ENCODE assay signal across 8 cellular contexts in the genomic region with DNA sequence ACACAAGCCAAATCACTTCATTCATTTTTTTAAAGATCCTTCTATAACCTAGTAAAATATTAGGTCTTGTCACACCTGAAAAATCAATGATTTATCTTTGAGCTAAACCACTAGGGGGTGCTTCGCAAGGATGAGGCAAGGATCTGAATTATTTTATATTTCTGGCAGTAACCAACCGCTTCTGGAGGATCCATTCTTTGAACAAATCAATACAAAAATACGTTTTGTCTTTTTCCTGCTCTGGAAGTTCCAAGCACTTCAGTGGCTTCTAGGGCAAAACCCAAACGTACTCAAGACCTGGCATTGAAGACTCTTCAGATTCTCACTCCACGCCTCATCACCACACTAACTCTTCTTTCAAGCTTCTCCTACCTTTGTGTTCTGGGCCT. TPM values are rescaled to one million over a fixed set of nuclear protein-coding genes. Genes with fewer than 3 reads are reported as not detected.
DNase-seq lines count a peak whose midpoint lies in the region; ATAC-seq, FAIRE-seq and TF ChIP-seq lines count a peak whose summit lies in the region.

No MANE protein-coding gene starts in this region.

- no peak for FAIRE-seq in A549 (lab: Jason Lieb, UNC)

- peak overlapping the region; percentile 92 for H3K4me2 ChIP-seq in A549
- peak overlapping the region; percentile 94 for H3K4me2 ChIP-seq in OCI-LY3 (ENCODE audit: low read length)

- TF ChIP-seq RAD21 in A549 (conservative IDR thresholded peaks at IDR 0.05 in 1 of 2, IDR thresholded peaks at IDR 0.05 in 1 of 2), result 0 out of 5 replicates have a peak, but pooled peaks have one; percentile 9 to 13

- peak overlapping the region; percentile 90; the same call in 1 of the 2 replicates for H2AFZ ChIP-seq in OCI-LY3 (ENCODE audit: low read depth, low read length)

- CTCF ChIA-PET in A549 (lab: Yijun Ruan, JAX), result interaction anchor here (0.6 to 5.0 kb wide), 18 partner anchors 8 to 908 kb away, joined by 3 to 63 read pairs (median 7); partner anchors contain the start of genes FAM43A and XXYLT1

- 0 out of 2 replicates have a peak, but pooled peaks cover 3% of the 10 kb centered on the region for H4K20me1 ChIP-seq in OCI-LY3 (ENCODE audit: insufficient read depth, low read length)

- H3K27me3 ChIP-seq in OCI-LY3 (ENCODE audit: low read depth, low read length) (peaks cover 17% of the 10 kb centered on the region; the same call in 1 of the 2 replicates), transverse colon (peaks cover 3% of the 10 kb centered on the region)

- peak; percentile 72 for TF ChIP-seq CTCF in A549 (IDR thresholded peaks at IDR 0.05)
- peak; percentile 70 for TF ChIP-seq CTCF in GM10266 (IDR thresholded peaks at IDR 0.05; ENCODE audit: control insufficient read depth, insufficient read depth, low read depth, missing control alignments)
- TF ChIP-seq CTCF in OCI-LY3 (IDR thresholded peaks at IDR 0.05; ENCODE audit: low read depth, low read length), result peak; percentile 78
- peak; percentile 53 to 76 (median 65) for TF ChIP-seq CTCF in transverse colon (IDR thresholded peaks at IDR 0.05)

- ATAC-seq in A549, result peak; percentile 21 to 57; a peak in 4 of 6 replicates
- peak; percentile 22 for ATAC-seq in HG03064 (IDR thresholded peaks at IDR 0.05; ENCODE audit: low read depth, unreplicated experiment)
- ATAC-seq in left lobe of liver, result peak; percentile 46

- peak; percentile 42 to 43 for DNase-seq in A549 (ENCODE audit: low read depth in 1 of 2, low spot score in 1 of 2)
- peak; percentile 57 for DNase-seq in GM10266 (ENCODE audit: extremely low spot score)
- DNase-seq in central memory CD4-positive, alpha-beta T cell, result peak; percentile 47
- DNase-seq in left lobe of liver (ENCODE audit: low spot score), result no peak
- DNase-seq in transverse colon, result no peak
- DNase-seq in amygdala (lab: John Stamatoyannopoulos, UW), result no peak

- in situ Hi-C loops in transverse colon (cut with MboI; ENCODE audit: low pct_ligation_motif_present in 1 of 4, low pct_unique_long_range_greater_than_20kb in 1 of 4, low sequenced_read_pairs in 3 of 4), result loop anchor here in 3 of 4 donors (10.0 to 25.0 kb wide), 4 partner anchors 443 to 866 kb away; partner anchors contain the start of gene PPP1R2 (in 1 of the 3)

- H3K9me3 ChIP-seq in A549 (no peaks in the 10 kb centered on the region), OCI-LY3 (ENCODE audit: insufficient read depth, low read length) (no peaks in the 10 kb centered on the region), transverse colon (no peaks in the 10 kb centered on the region)

- H3K4me1 ChIP-seq in A549 (peaks cover 13% of the 10 kb centered on the region; the same call in 2 of the 3 replicates), OCI-LY3 (ENCODE audit: low read length) (peaks cover 30% of the 10 kb centered on the region), transverse colon (peaks cover 13 to 23% (median 14%) of the 10 kb centered on the region in 4 donors)

- under 1% methylated on average over 5 of the region's 5 CpGs for WGBS in A549 (ENCODE audit: missing lambda C conversion rate)
- 0 to 1% methylated on average over 5 of the region's 5 CpGs for WGBS in transverse colon (ENCODE audit: low coverage in 1 of 2), 2 donors

- peaks cover 40% of the 10 kb centered on the region for H3K79me2 ChIP-seq in OCI-LY3 (ENCODE audit: low read length)

- intact Hi-C loops in transverse colon (cut with DNase I; ENCODE audit: low total_unique reads), result no loop called here

- H3K4me3 ChIP-seq in A549 (peak overlapping the region; percentile 92), OCI-LY3 (ENCODE audit: low read length) (peak overlapping the region; percentile 96), transverse colon (peak overlapping the region; percentile 62 to 87 (median 69))

- peaks cover 13% of the 10 kb centered on the region for H3K36me3 ChIP-seq in OCI-LY3 (replicated peaks; ENCODE audit: low read depth, low read length)
- H3K36me3 ChIP-seq in transverse colon, result peaks cover 0 to under 1% (median 0%) of the 10 kb centered on the region in 4 donors

- POLR2A ChIA-PET in A549 (lab: Yijun Ruan, JAX), result interaction anchor here (0.5 to 2.4 kb wide), 8 partner anchors 11 to 872 kb away, joined by 3 to 28 read pairs (median 8); partner anchors contain the start of genes FAM43A, PPP1R2 and XXYLT1

- no peak for TF ChIP-seq EP300 in A549 (IDR thresholded peaks at IDR 0.05)
- TF ChIP-seq EP300 in transverse colon (IDR thresholded peaks at IDR 0.05; ENCODE audit: low read depth), result no peak

- peak overlapping the region; percentile 86 for H3K9ac ChIP-seq in OCI-LY3 (ENCODE audit: low read length)

- H3K27ac ChIP-seq in A549 (peak overlapping the region; percentile 86 to 90), OCI-LY3 (ENCODE audit: low read length) (peak overlapping the region; percentile 72), transverse colon (peak overlapping the region; percentile 84 to 92 (median 90))

- TF ChIP-seq POLR2A in A549 (IDR thresholded peaks at IDR 0.05; ENCODE audit: low read length) (no peak), transverse colon (IDR thresholded peaks at IDR 0.05) (no peak)

TF ChIP-seq in A549, 52 proteins besides CTCF, POLR2A, EP300 and RAD21:
- TF ChIP-seq CHD4 (IDR thresholded peaks at IDR 0.05; ENCODE audit: borderline replicate concordance), result no peak
- peak; percentile 48 for TF ChIP-seq SMC3 (IDR thresholded peaks at IDR 0.05)
- no peak for TF ChIP-seq USF2 (IDR thresholded peaks at IDR 0.05)
- TF ChIP-seq CBX2 (IDR thresholded peaks at IDR 0.05; ENCODE audit: borderline replicate concordance, low read depth), result no peak

RNA-seq across cellular contexts. Expression of gene LSG1, which starts 0.5 kb away (rescaled TPM):
- polyA plus RNA-seq in A549 (2011; rRNA removed), result 70.3 and 77.1 TPM in 2 replicates
- polyA plus RNA-seq in A549 (2012; cell fraction: cytosol; rRNA removed), result 23.1 and 25.0 TPM in 2 replicates
- 40.0 and 57.2 TPM in 2 replicates for polyA plus RNA-seq in A549 (2012; cell fraction: nucleus; rRNA removed)
- 37.4 to 40.7 TPM (median 39.9 TPM) in 3 replicates for polyA plus RNA-seq in A549 (2017; fragmentation: RNase III; extraction: RNeasy Plus Mini Kit Qiagen cat#74134 plus additional on column Dnase treatment)
- 61.0 and 71.2 TPM in 2 replicates for polyA minus RNA-seq in A549 (2011; rRNA and poly(A)+ RNA removed)
- 13.3 TPM for total RNA-seq in left lobe of liver
- total RNA-seq in transverse colon, result 10 to 100 TPM; 18.7 to 69.9 (median 52.8) TPM

RNA-seq across cellular contexts. Expression of gene FAM43A, which starts 14.2 kb away (rescaled TPM):
- polyA plus RNA-seq in A549 (2011; rRNA removed) (0.86 and 0.89 TPM in 2 replicates), A549 (2017; fragmentation: RNase III; extraction: RNeasy Plus Mini Kit Qiagen cat#74134 plus additional on column Dnase treatment) (1.6 to 2.6 TPM (median 2.3 TPM) in 3 replicates)
- polyA plus RNA-seq in A549 (2012; cell fraction: cytosol; rRNA removed), result 1.6 and 2.9 TPM in 2 replicates
- 3.1 and 5.0 TPM in 2 replicates for polyA plus RNA-seq in A549 (2012; cell fraction: nucleus; rRNA removed)
- 0.41 and 0.44 TPM in 2 replicates for polyA minus RNA-seq in A549 (2011; rRNA and poly(A)+ RNA removed)
- total RNA-seq in left lobe of liver (1.5 TPM), transverse colon (100 to 1,000 TPM in 2 of 4 donors, 10 to 100 TPM in 2; 31.2 to 111 (median 95.9) TPM)

RNA-seq across cellular contexts. Expression of gene TMEM44, which starts 38.3 kb away (rescaled TPM):
- polyA plus RNA-seq in A549 (2011; rRNA removed) (16.0 and 20.9 TPM in 2 replicates), A549 (2017; fragmentation: RNase III; extraction: RNeasy Plus Mini Kit Qiagen cat#74134 plus additional on column Dnase treatment) (13.9 to 17.0 TPM (median 16.6 TPM) in 3 replicates)
- 16.1 and 18.0 TPM in 2 replicates for polyA plus RNA-seq in A549 (2012; cell fraction: cytosol; rRNA removed)
- polyA plus RNA-seq in A549 (2012; cell fraction: nucleus; rRNA removed), result 57.4 and 74.7 TPM in 2 replicates
- polyA minus RNA-seq in A549 (2011; rRNA and poly(A)+ RNA removed), result 19.1 and 22.5 TPM in 2 replicates
- total RNA-seq in left lobe of liver (4.6 TPM), transverse colon (100 to 1,000 TPM in 1 of 4 donors, 10 to 100 TPM in 3; 52.0 to 101 (median 58.8) TPM)

Comparison
In these comparisons a context has a peak if more than half of its experiments do, and no peak if none do; other contexts are left out.
1. DNase-seq: peak in A549 (2 of 2), GM10266 (single experiment) and central memory CD4-positive, alpha-beta T cell (single experiment); none in left lobe of liver (single experiment), transverse colon (single experiment) and amygdala (0 of 56).
2. RNA of gene FAM43A, which starts 14.2 kb away (total RNA-seq): 31.2 to 111 TPM in transverse colon; 1.5 TPM in left lobe of liver (single experiment); every median in the first group is over 10 times any median in the second.
3. Peak in every context shown above with its lines, with median percentiles within 50 percentile points of each other: ATAC-seq, H3K27ac ChIP-seq, H3K4me3 ChIP-seq and CTCF ChIP-seq.